In the genomic region with DNA sequence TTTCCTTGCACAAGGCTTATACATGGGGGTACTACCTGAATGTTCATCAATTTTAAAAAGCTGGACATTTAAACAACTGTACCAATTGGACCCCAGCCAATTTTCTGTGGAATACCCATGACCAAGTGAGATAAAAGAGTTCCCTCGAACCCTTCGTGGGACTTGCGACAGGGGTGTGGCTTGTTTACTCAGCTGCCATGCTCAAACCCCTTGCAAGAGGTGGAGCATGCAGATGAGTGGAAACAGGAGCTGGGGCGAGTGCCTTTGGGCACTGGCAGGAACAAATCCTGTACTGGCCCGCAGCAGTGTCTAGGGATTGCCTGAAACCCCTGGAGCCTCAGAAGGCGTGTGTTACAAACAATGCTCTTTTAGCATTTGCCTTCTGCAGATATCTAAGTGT, we compare ENCODE assay signal across 24 cellular contexts.
"Had no signal": no experiment of that assay in that cellular context is flagged by ENCODE, and none has a peak within 500 bp of the region (broad histone marks: within the 10 kb centered on the region; RNA-seq: fewer than 3 reads in every experiment).

No MANE protein-coding gene starts in this region.

- H3K36me3 ChIP-seq: breast epithelium, colonic mucosa, Peyer's patch, SJSA1 had no signal

- H3K4me1 ChIP-seq: breast epithelium, colonic mucosa, Peyer's patch, SJSA1 had no signal

- H3K9me3 ChIP-seq: colonic mucosa, Peyer's patch, SJSA1 had no signal

- ATAC-seq: activated CD4-positive, CD25-positive, alpha-beta regulatory T cell treated with anti-CD3 and anti-CD28 coated beads, Interleukin-2, amount 50 U/mL, for 24 hours; activated CD8-positive, alpha-beta T cell treated with anti-CD3 and anti-CD28 coated beads for 36 hours; SK-N-SH treated with all-trans-retinoic acid at 6 μM for 48 hours had no signal

- H3K4me3 ChIP-seq: breast epithelium, colonic mucosa, Peyer's patch, SJSA1 had no signal

- H3K27ac ChIP-seq: breast epithelium, colonic mucosa, Peyer's patch, RWPE1, SJSA1 had no signal

- DNase-seq: activated CD4-positive, alpha-beta T cell treated with anti-CD3 and anti-CD28 coated beads for 4 hours; activated CD8-positive, alpha-beta memory T cell treated with anti-CD3 and anti-CD28 coated beads, Interleukin-2, amount 50 U/mL, for 4 hours; activated CD8-positive, alpha-beta T cell treated with anti-CD3 and anti-CD28 coated beads for 36 hours; activated effector memory CD4-positive, alpha-beta T cell treated with Interleukin-2 at 50 U/mL for 16 hours; activated naive CD4-positive, alpha-beta T cell; activated T-cell treated with anti-CD3 and anti-CD28 coated beads, Interleukin-2, amount 50 U/mL, for 24 hours; aorta; caudate nucleus; colonic mucosa; Kasumi-1; NCI-H1048; NCI-H146; NCI-H187 treated with DMSO at 0.1 percent for 48 hours; NCI-H2081 treated with DMSO at 0.1 percent for 48 hours; NCI-H2171 treated with DMSO at 0.1 percent for 48 hours; NCI-H226; NCI-H524 treated with DMSO at 0.1 percent for 48 hours; Peyer's patch; Right ventricle myocardium superior had no signal

- H3K27me3 ChIP-seq: breast epithelium, colonic mucosa, Peyer's patch, SJSA1 had no signal
